In the genomic region with DNA sequence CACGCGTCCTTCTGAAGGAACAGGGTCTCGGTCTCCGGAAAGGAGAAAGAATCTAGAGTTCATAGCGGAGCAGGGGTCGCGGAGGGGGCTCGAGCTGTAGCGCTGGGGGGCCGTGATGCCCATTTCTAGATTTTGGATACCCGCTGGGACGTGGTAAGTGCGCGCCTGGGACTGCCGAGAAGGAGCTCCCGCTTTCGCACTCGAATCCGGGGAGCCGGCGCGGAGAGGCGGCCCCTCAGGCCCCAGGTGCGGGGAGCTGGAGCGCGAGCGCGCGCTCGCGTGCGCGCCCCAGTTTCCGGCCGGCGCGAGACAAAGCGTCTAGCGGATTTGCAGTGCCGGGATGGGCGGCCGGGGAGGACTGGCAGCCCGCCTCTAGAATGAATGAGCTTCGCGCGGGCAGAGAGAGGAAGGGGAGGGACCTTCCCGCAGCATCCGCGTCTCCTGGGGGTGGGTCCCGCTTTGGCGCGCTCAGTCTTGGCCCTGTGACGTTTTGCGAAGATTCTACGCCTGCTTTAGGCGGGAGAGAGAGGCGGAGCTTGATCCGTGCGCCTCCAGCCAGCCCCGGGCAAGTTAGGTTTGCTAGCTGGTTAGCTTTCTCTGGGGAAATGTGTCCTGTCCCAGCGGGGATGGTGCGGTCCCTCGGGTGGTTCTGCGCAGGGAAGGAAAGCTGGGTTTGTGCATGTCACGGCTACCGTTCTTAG, we compare ENCODE assay signal across 1 cellular context.
TF ChIP-seq lines count a peak whose summit lies in the region.

No MANE protein-coding gene starts in this region.

TF ChIP-seq in A549, 52 proteins besides CTCF, POLR2A, EP300 and RAD21 (continued from another document):
- TF ChIP-seq, protein P1, sequence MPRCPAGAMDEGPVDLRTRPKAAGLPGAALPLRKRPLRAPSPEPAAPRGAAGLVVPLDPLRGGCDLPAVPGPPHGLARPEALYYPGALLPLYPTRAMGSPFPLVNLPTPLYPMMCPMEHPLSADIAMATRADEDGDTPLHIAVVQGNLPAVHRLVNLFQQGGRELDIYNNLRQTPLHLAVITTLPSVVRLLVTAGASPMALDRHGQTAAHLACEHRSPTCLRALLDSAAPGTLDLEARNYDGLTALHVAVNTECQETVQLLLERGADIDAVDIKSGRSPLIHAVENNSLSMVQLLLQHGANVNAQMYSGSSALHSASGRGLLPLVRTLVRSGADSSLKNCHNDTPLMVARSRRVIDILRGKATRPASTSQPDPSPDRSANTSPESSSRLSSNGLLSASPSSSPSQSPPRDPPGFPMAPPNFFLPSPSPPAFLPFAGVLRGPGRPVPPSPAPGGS (IDR thresholded peaks at IDR 0.05), result peak; percentile 59; the same call in 1 of the 3 replicates
- TF ChIP-seq, protein P2, sequence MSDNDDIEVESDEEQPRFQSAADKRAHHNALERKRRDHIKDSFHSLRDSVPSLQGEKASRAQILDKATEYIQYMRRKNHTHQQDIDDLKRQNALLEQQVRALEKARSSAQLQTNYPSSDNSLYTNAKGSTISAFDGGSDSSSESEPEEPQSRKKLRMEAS (IDR thresholded peaks at IDR 0.05), result peak; percentile 47; the same call in 1 of the 2 replicates
- no peak for TF ChIP-seq FOXS1 (CRISPR knock-in tag; IDR thresholded peaks at IDR 0.05)
TF ChIP-seq in A549: peak in this region for 6.
